8 cellular contexts compared by ENCODE assay signal in genomic region chr1:27671964-27672749, GRCh38. TPM values are rescaled to one million over a fixed set of nuclear protein-coding genes. Genes with fewer than 3 reads are reported as not detected.
DNase-seq lines count a peak whose midpoint lies in the region; ATAC-seq, FAIRE-seq and TF ChIP-seq lines count a peak whose summit lies in the region.

Gene IFI6, minus strand, starts transcription at chr1:27672192. Its CDS starts 2,878 bp downstream, at chr1:27669314.

- H3K4me1 ChIP-seq in keratinocyte (ENCODE audit: control insufficient read depth, extremely low read depth, insufficient read depth, low read length) = peaks cover 28% of the 10 kb centered on the region

- H3K79me2 ChIP-seq in keratinocyte (ENCODE audit: control insufficient read depth, insufficient read depth, low read length) = peaks cover 23% of the 10 kb centered on the region

- peak within 1 kb of the TSS; percentile 93 for H3K4me2 ChIP-seq in keratinocyte (ENCODE audit: control insufficient read depth, extremely low read depth, insufficient read depth, low read depth, low read length)

- POLR2A ChIA-PET in AG04450 (lab: Yijun Ruan, JAX) = interaction anchor here (0.5 to 2.1 kb wide), 7 partner anchors 13 to 397 kb away, joined by 4 to 14 read pairs (median 5); partner anchors contain the start of genes FAM76A and STX12

- H3K36me3 ChIP-seq in keratinocyte (ENCODE audit: control insufficient read depth in 2 of 2, extremely low read depth in 1 of 2, insufficient read depth in 2 of 2, low read length in 2 of 2) = peaks cover 0 to 5% of the 10 kb centered on the region in 2 experiments

- H2AFZ ChIP-seq in keratinocyte (ENCODE audit: control insufficient read depth, low read length) = peak within 1 kb of the TSS; percentile 94

- ATAC-seq in GM18867 (IDR thresholded peaks at IDR 0.05; ENCODE audit: unreplicated experiment) = peak; percentile 83
- ATAC-seq in HG03139 (IDR thresholded peaks at IDR 0.05; ENCODE audit: unreplicated experiment) = peak; percentile 75

- dilution Hi-C loops in keratinocyte (cut with MboI; ENCODE audit: extremely low pct_ligation_motif_present, low sequenced_read_pairs) = no loop called here

- H3K9ac ChIP-seq in keratinocyte (ENCODE audit: control insufficient read depth, extremely low read depth, insufficient read depth, low read length) = peak within 1 kb of the TSS; percentile 74

- H3K4me3 ChIP-seq in AG04450 (ENCODE audit: low read depth, low read length) (peak within 1 kb of the TSS; percentile 70), keratinocyte (ENCODE audit: control insufficient read depth in 2 of 3, extremely low read depth in 1 of 3, insufficient read depth in 2 of 3, low read depth in 1 of 3, low read length in 3 of 3) (peak within 1 kb of the TSS; percentile 48 to 99 (median 87))

- TF ChIP-seq CTCF in AG04450 (IDR thresholded peaks at IDR 0.05; ENCODE audit: low read depth, low read length) = peak; percentile 51
- peak; percentile 34 to 41 (median 39) for TF ChIP-seq CTCF in keratinocyte (optimal IDR thresholded peaks at IDR 0.05 in 1 of 3, IDR thresholded peaks at IDR 0.05 in 1 of 3, conservative IDR thresholded peaks at IDR 0.05 in 1 of 3; ENCODE audit: extremely low read depth in 1 of 3, insufficient read depth in 2 of 3, low read length in 3 of 3)

- DNase-seq in AG04450 (ENCODE audit: low read depth, low spot score) = peak; percentile 92
- DNase-seq in NCI-H345 (lab: John Stamatoyannopoulos, UW) = peak; percentile 95
- DNase-seq in activated CD4-positive, CD25-positive, alpha-beta regulatory T cell (lab: John Stamatoyannopoulos, UW) = peak; percentile 34 to 55 (median 42)
- peak; percentile 99 for DNase-seq in cerebellar cortex (ENCODE audit: low spot score)
- no peak for DNase-seq in keratinocyte (ENCODE audit: low read depth, low spot score)
- peak; percentile 62 to 67 (median 67) for DNase-seq in stimulated activated CD4-positive, alpha-beta T cell treated with anti-CD3 and anti-CD28 coated beads, Interleukin-12 subunit alpha, Interleukin-12 subunit beta, amount 100 ng/mL, for 48 hours (ENCODE audit: low read depth in 2 of 3, low spot score in 1 of 3)

- H3K27me3 ChIP-seq in AG04450 (ENCODE audit: control insufficient read depth, insufficient read depth, low read length) (no peaks in the 10 kb centered on the region), keratinocyte (ENCODE audit: control insufficient read depth, extremely low read depth, insufficient read depth, low read length) (no peaks in the 10 kb centered on the region)

- H3K9me1 ChIP-seq in keratinocyte (ENCODE audit: control insufficient read depth, extremely low read depth, insufficient read depth, low read length) = no peaks in the 10 kb centered on the region

- no peaks in the 10 kb centered on the region for H4K20me1 ChIP-seq in keratinocyte (ENCODE audit: control insufficient read depth, extremely low read depth, insufficient read depth, low read length)

- H3K9me3 ChIP-seq in AG04450 (ENCODE audit: control insufficient read depth, insufficient read depth, low read length) (no peaks in the 10 kb centered on the region), keratinocyte (ENCODE audit: control insufficient read depth, low read depth, low read length) (no peaks in the 10 kb centered on the region)

- peak within 1 kb of the TSS; percentile 85 for H3K27ac ChIP-seq in AG04450 (ENCODE audit: low read depth, low read length)
- peak within 1 kb of the TSS; percentile 73 for H3K27ac ChIP-seq in keratinocyte (ENCODE audit: control insufficient read depth, insufficient read depth, low read length)

- peak; percentile 82 for FAIRE-seq in keratinocyte (lab: Jason Lieb, UNC)

- CTCF ChIA-PET in AG04450 (lab: Charles Lee) = interaction anchor here (0.6 to 1.9 kb wide), 8 partner anchors 9 to 119 kb away, joined by 3 to 7 read pairs (median 4); partner anchors contain the start of gene FAM76A

RNA-seq across cellular contexts. Expression of gene IFI6, which starts in this region (rescaled TPM):
- polyA plus RNA-seq in AG04450 (2011; rRNA removed) (26.8 and 29.6 TPM in 2 replicates), keratinocyte (408 to 1,278 TPM (median 618 TPM) in 3 replicates)
- 6.4 and 9.5 TPM in 2 replicates for polyA minus RNA-seq in AG04450 (2011; rRNA and poly(A)+ RNA removed)
- polyA plus RNA-seq in keratinocyte (2011; ENCODE audit: low read depth) = 24.6 TPM
- polyA plus RNA-seq in keratinocyte (2011; cell fraction: cytosol; rRNA removed) = 305 and 602 TPM in 2 replicates
- polyA plus RNA-seq in keratinocyte (2011; cell fraction: nucleus; rRNA removed) = 580 and 676 TPM in 2 replicates
- 51.1 and 1,172 TPM in 2 replicates for polyA plus RNA-seq in keratinocyte (2012; ENCODE audit: low replicate concordance)
- 109 to 241 TPM (median 185 TPM) in 3 replicates for polyA minus RNA-seq in keratinocyte
- 581 TPM for polyA minus RNA-seq in keratinocyte (2011; cell fraction: cytosol; rRNA and poly(A)+ RNA removed)
- polyA minus RNA-seq in keratinocyte (2011; cell fraction: nucleus; rRNA and poly(A)+ RNA removed) = 248 and 253 TPM in 2 replicates
